In the genomic region with DNA sequence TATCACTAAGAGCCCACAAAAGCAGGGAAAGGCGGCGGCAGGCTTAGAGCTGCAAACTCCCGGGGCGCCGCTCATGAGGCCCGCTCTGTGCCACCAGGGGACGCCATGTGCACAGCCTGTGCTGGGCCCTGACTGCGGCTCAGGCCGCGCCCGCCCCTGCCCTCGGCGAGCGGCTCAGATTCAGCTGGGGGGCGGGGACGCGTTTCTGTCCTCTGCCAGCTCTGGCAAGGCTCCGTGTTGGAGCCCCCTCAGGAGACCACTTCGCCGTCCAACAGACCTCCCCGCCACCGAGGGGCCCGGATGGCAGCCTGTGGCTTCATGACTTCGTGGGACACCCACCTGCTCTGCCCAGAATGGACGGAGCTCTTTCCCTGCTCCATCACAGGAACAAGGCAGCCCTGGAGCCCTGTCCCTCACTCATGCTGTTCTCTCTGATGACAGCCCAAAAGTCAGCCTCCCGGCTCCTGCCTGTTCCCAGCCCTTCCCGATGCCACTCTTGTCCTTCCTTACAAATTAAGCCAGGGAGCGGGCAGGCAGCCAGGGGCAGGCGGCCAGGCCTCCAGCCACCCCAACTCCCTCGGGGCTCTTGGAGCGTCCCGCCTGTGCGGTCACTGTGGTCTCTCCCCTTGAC, we compare ENCODE assay signal across 8 cellular contexts.
DNase-seq lines count a peak whose midpoint lies in the region; TF ChIP-seq lines count a peak whose summit lies in the region.

No MANE protein-coding gene starts in this region.

- no peaks in the 10 kb centered on the region for H3K36me3 Mint-ChIP-seq in activated naive CD4-positive, alpha-beta T cell treated with anti-CD3 and anti-CD28 coated beads, Interleukin-2, amount 50 U/mL, for 24 hours
- no peaks in the 10 kb centered on the region for H3K36me3 Mint-ChIP-seq in type B pancreatic cell

- H3K27me3 ChIP-seq in cardiac muscle cell = no peaks in the 10 kb centered on the region

- peak overlapping the region; percentile 79 for H3K27ac Mint-ChIP-seq in activated naive CD4-positive, alpha-beta T cell treated with anti-CD3 and anti-CD28 coated beads, Interleukin-2, amount 50 U/mL, for 24 hours
- no peak overlapping the region for H3K27ac Mint-ChIP-seq in type B pancreatic cell

- H3K36me3 ChIP-seq in ES-I3 (ENCODE audit: insufficient read depth, low read length) (0 out of 2 replicates have a peak, but pooled peaks cover 2% of the 10 kb centered on the region), cardiac muscle cell (peaks cover 19% of the 10 kb centered on the region)

- DNase-seq in GOT3 (lab: John Stamatoyannopoulos, UW) (peak; percentile 18), LoVo (ENCODE audit: low spot score) (peak; percentile 77), SKM-1 (lab: John Stamatoyannopoulos, UW; ENCODE audit: unreplicated experiment) (peak; percentile 47), cardiac muscle cell (ENCODE audit: low read depth in 1 of 2, low spot score in 1 of 2) (peak; percentile 79 to 91), posterior cingulate gyrus (peak; percentile 70 to 98 (median 87)), type B pancreatic cell (ENCODE audit: extremely low spot score, unreplicated experiment) (peak; percentile 87)

- peak overlapping the region; percentile 14 for H3K27ac ChIP-seq in cardiac muscle cell

- no peak overlapping the region for H3K4me3 ChIP-seq in cardiac muscle cell

- H3K9me3 Mint-ChIP-seq in activated naive CD4-positive, alpha-beta T cell treated with anti-CD3 and anti-CD28 coated beads, Interleukin-2, amount 50 U/mL, for 24 hours = no peaks in the 10 kb centered on the region
- H3K9me3 Mint-ChIP-seq in type B pancreatic cell = no peaks in the 10 kb centered on the region

- H3K9ac ChIP-seq in ES-I3 (ENCODE audit: low read depth, low read length) = peak overlapping the region; percentile 31; the same call in 1 of the 2 replicates

- H3K9me3 ChIP-seq in ES-I3 (ENCODE audit: control insufficient read depth, insufficient read depth, low read length) (no peaks in the 10 kb centered on the region), cardiac muscle cell (ENCODE audit: low read depth) (no peaks in the 10 kb centered on the region)

- H3K4me3 Mint-ChIP-seq in activated naive CD4-positive, alpha-beta T cell treated with anti-CD3 and anti-CD28 coated beads, Interleukin-2, amount 50 U/mL, for 24 hours = peak overlapping the region; percentile 72
- peak overlapping the region; percentile 41 for H3K4me3 Mint-ChIP-seq in type B pancreatic cell

- peaks cover 5% of the 10 kb centered on the region for H3K4me1 Mint-ChIP-seq in activated naive CD4-positive, alpha-beta T cell treated with anti-CD3 and anti-CD28 coated beads, Interleukin-2, amount 50 U/mL, for 24 hours
- H3K4me1 Mint-ChIP-seq in type B pancreatic cell (ENCODE audit: unreplicated experiment) = peaks cover 18% of the 10 kb centered on the region

- no peaks in the 10 kb centered on the region for H3K27me3 Mint-ChIP-seq in activated naive CD4-positive, alpha-beta T cell treated with anti-CD3 and anti-CD28 coated beads, Interleukin-2, amount 50 U/mL, for 24 hours
- no peaks in the 10 kb centered on the region for H3K27me3 Mint-ChIP-seq in type B pancreatic cell

- TF ChIP-seq CTCF in cardiac muscle cell (IDR thresholded peaks at IDR 0.05; ENCODE audit: low read depth, low read length) (peak; percentile 93), type B pancreatic cell (conservative IDR thresholded peaks at IDR 0.05) (peak; percentile 93)

- H3K4me1 ChIP-seq in ES-I3 (ENCODE audit: insufficient read depth, low read length) (no peaks in the 10 kb centered on the region; the same call in 1 of the 2 replicates), cardiac muscle cell (ENCODE audit: low read depth) (peaks cover 8% of the 10 kb centered on the region)

- intact Hi-C loops in posterior cingulate gyrus (cut with DNase I) = loop anchor here (1.0 to 10.0 kb wide), 5 partner anchors 178 to 720 kb away; no protein-coding TSS in a partner anchor

Comparison
In these comparisons a context has a peak if more than half of its experiments do, and no peak if none do; other contexts are left out.
1. DNase-seq: peak in every context shown above with its lines; median percentile 87 in posterior cingulate gyrus; 87 in type B pancreatic cell; 85 in cardiac muscle cell; 77 in LoVo; 47 in SKM-1; 18 in GOT3.